34 cellular contexts compared by ENCODE assay signal in genomic region chrX:71154641-71155040, GRCh38. TPM values are rescaled to one million over a fixed set of nuclear protein-coding genes. Genes with fewer than 3 reads are reported as not detected.
"Had no signal": no experiment of that assay in that cellular context is flagged by ENCODE, and none has a peak within 500 bp of the region (broad histone marks: within the 10 kb centered on the region; RNA-seq: fewer than 3 reads in every experiment).

No MANE protein-coding gene starts in this region.

- H3K27ac ChIP-seq: adrenal gland, cardiac muscle cell, VCaP had no signal

- H3K9me3 ChIP-seq: adrenal gland had no signal

- H3K9me3 Mint-ChIP-seq: activated B cell treated with CpG ODN at 0.5 μM for 24 hours; activated CD4-positive, alpha-beta memory T cell treated with anti-CD3 and anti-CD28 coated beads for 36 hours; activated naive CD4-positive, alpha-beta T cell treated with anti-CD3 and anti-CD28 coated beads for 36 hours; activated naive CD4-positive, alpha-beta T cell treated with anti-CD3 and anti-CD28 coated beads, Interleukin-2, amount 50 U/mL, for 72 hours; activated T-cell treated with anti-CD3 and anti-CD28 coated beads, Interleukin-2, amount 50 U/mL, for 4 hours; activated T-helper 1 cell treated with anti-CD3 and anti-CD28 coated beads, Interleukin-12 subunit alpha, Interleukin-12 subunit beta, Interleukin-2, Interleukin-4 antibody, amounts not matched to agents 30 ng/mL and 10 ng/mL and 1 ng/mL, durations not matched to agents 14 hours and 24 hours and 36 hours had no signal

- ATAC-seq: activated naive CD4-positive, alpha-beta T cell treated with anti-CD3 and anti-CD28 coated beads, Interleukin-2, amount 50 U/mL, for 72 hours; activated T-cell treated with anti-CD3 and anti-CD28 coated beads, Interleukin-2, amount 50 U/mL, for 4 hours; K562; Panc1 had no signal

- H3K27me3 ChIP-seq: adrenal gland, cardiac muscle cell had no signal

- H3K27me3 Mint-ChIP-seq: activated B cell treated with CpG ODN at 0.5 μM for 24 hours; activated CD4-positive, alpha-beta memory T cell treated with anti-CD3 and anti-CD28 coated beads for 36 hours had no signal

- DNase-seq: activated B cell treated with CpG ODN at 0.5 μM for 24 hours; activated CD4-positive, alpha-beta memory T cell treated with anti-CD3 and anti-CD28 coated beads for 36 hours; activated CD4-positive, alpha-beta T cell treated with anti-CD3 and anti-CD28 coated beads for 4 hours; activated CD4-positive, alpha-beta T cell treated with anti-CD3 and anti-CD28 coated beads, Interleukin-2, amount 50 U/mL, for 1 hour; activated CD4-positive, CD25-positive, alpha-beta regulatory T cell treated with anti-CD3 and anti-CD28 coated beads, Interleukin-2, amount 50 U/mL, for 72 hours; activated CD8-positive, alpha-beta memory T cell treated with anti-CD3 and anti-CD28 coated beads, Interleukin-2, amount 50 U/mL, for 4 hours; activated gamma-delta T cell treated with Interleukin-2 at 50 U/mL for 16 hours; activated naive CD4-positive, alpha-beta T cell treated with anti-CD3 and anti-CD28 coated beads for 36 hours; activated T-cell treated with anti-CD3 and anti-CD28 coated beads for 4 hours; activated T-cell treated with anti-CD3 and anti-CD28 coated beads, Interleukin-2, amount 50 U/mL, for 4 hours; adrenal gland; anterior cingulate cortex; NCI-H1092 treated with DMSO at 0.1 percent for 48 hours; NCI-H1417 treated with DMSO at 0.1 percent for 48 hours; NCI-H1694; NCI-H1930; NCI-H2081 treated with DMSO at 0.1 percent for 48 hours; NCI-H226; NCI-H446 treated with DMSO at 0.1 percent for 48 hours; NCI-H524; SHP77 treated with DMSO at 0.1 percent for 48 hours; SW 1271; T-helper 1 cell; T-helper 2 cell; T-helper 9 cell had no signal

- H3K36me3 Mint-ChIP-seq: activated CD4-positive, alpha-beta memory T cell treated with anti-CD3 and anti-CD28 coated beads for 36 hours; activated naive CD4-positive, alpha-beta T cell treated with anti-CD3 and anti-CD28 coated beads, Interleukin-2, amount 50 U/mL, for 72 hours had no signal

- H3K36me3 ChIP-seq: adrenal gland, cardiac muscle cell had no signal

- H3K4me1 ChIP-seq: adrenal gland had no signal

- H3K27ac Mint-ChIP-seq: activated B cell treated with CpG ODN at 0.5 μM for 24 hours; activated CD4-positive, alpha-beta memory T cell treated with anti-CD3 and anti-CD28 coated beads for 36 hours; activated naive CD4-positive, alpha-beta T cell treated with anti-CD3 and anti-CD28 coated beads for 36 hours; activated naive CD4-positive, alpha-beta T cell treated with anti-CD3 and anti-CD28 coated beads, Interleukin-2, amount 50 U/mL, for 72 hours; activated T-helper 1 cell treated with anti-CD3 and anti-CD28 coated beads, Interleukin-12 subunit alpha, Interleukin-12 subunit beta, Interleukin-2, Interleukin-4 antibody, amounts not matched to agents 30 ng/mL and 10 ng/mL and 1 ng/mL, durations not matched to agents 14 hours and 24 hours and 36 hours had no signal

- H3K4me3 Mint-ChIP-seq: activated B cell treated with CpG ODN at 0.5 μM for 24 hours; activated CD4-positive, alpha-beta memory T cell treated with anti-CD3 and anti-CD28 coated beads for 36 hours; activated naive CD4-positive, alpha-beta T cell treated with anti-CD3 and anti-CD28 coated beads for 36 hours; activated T-cell treated with anti-CD3 and anti-CD28 coated beads, Interleukin-2, amount 50 U/mL, for 4 hours; activated T-helper 1 cell treated with anti-CD3 and anti-CD28 coated beads, Interleukin-12 subunit alpha, Interleukin-12 subunit beta, Interleukin-2, Interleukin-4 antibody, amounts not matched to agents 30 ng/mL and 10 ng/mL and 1 ng/mL, durations not matched to agents 14 hours and 24 hours and 36 hours had no signal

- H3K4me3 ChIP-seq: adrenal gland, cardiac muscle cell, K562 had no signal

RNA-seq across cellular contexts. Expression of gene IL2RG, which starts 43.3 kb away (rescaled TPM):
- total RNA-seq: cardiac muscle cell, RPMI7951, SK-MEL-5 had no signal
- polyA plus RNA-seq: cardiac muscle cell had no signal

RNA-seq across cellular contexts. Expression of gene CXorf65, which starts 48.1 kb away (rescaled TPM):
- total RNA-seq: adrenal gland, cardiac muscle cell, M059J, RPMI7951, SK-MEL-5 had no signal
- polyA plus RNA-seq: cardiac muscle cell had no signal
